ENCODE assay signal across 1 cellular context in genomic region chr17:60381958-60382357, GRCh38.
TF ChIP-seq lines count a peak whose summit lies in the region.

No MANE protein-coding gene starts in this region.

TF ChIP-seq in K562, 482 proteins besides CTCF, POLR2A, EP300 and RAD21 (continued from another document and continues in another):
- no peak for TF ChIP-seq CHAMP1 (IDR thresholded peaks at IDR 0.05)
- TF ChIP-seq CBFA2T3 (IDR thresholded peaks at IDR 0.05), result peak; percentile 64
- no peak for TF ChIP-seq TSHZ1 (CRISPR knock-in tag; IDR thresholded peaks at IDR 0.05)
- TF ChIP-seq PHF20 (IDR thresholded peaks at IDR 0.05; ENCODE audit: partially characterized antibody), result no peak
- 0 out of 2 replicates have a peak, but pooled peaks have one; percentile 32 for TF ChIP-seq SMARCE1 (IDR thresholded peaks at IDR 0.05)
- TF ChIP-seq CEBPZ (IDR thresholded peaks at IDR 0.05; ENCODE audit: borderline replicate concordance, low read depth, low read length), result no peak
- no peak for TF ChIP-seq HINFP (tag; conservative IDR thresholded peaks at IDR 0.05; ENCODE audit: low read depth)
- TF ChIP-seq ZNF318 (IDR thresholded peaks at IDR 0.05; ENCODE audit: borderline replicate concordance in 1 of 2, low read depth in 1 of 2), result no peak
- TF ChIP-seq ZBED1 (IDR thresholded peaks at IDR 0.05), result no peak
- TF ChIP-seq MTA2 (IDR thresholded peaks at IDR 0.05; ENCODE audit: low read depth), result no peak
- peak in 1 of 3 experiments; percentile 87; a peak in 2 of 6 replicates for TF ChIP-seq ZBTB11 (CRISPR knock-in tag; IDR thresholded peaks at IDR 0.05)
- no peak for TF ChIP-seq TFAP4 (CRISPR knock-in tag; IDR thresholded peaks at IDR 0.05; ENCODE audit: borderline replicate concordance)
- TF ChIP-seq ZNF23 (CRISPR knock-in tag; IDR thresholded peaks at IDR 0.05), result no peak
- TF ChIP-seq ZNF449 (CRISPR knock-in tag; IDR thresholded peaks at IDR 0.05), result no peak
- peak; percentile 40; the same call in 1 of the 2 replicates for TF ChIP-seq TCF3 (CRISPR knock-in tag; IDR thresholded peaks at IDR 0.05)
- TF ChIP-seq DNMT1 (IDR thresholded peaks at IDR 0.05), result no peak
- no peak for TF ChIP-seq NFE2 (IDR thresholded peaks at IDR 0.05; ENCODE audit: low read depth)
- TF ChIP-seq POLR2B (IDR thresholded peaks at IDR 0.05; ENCODE audit: low read depth, partially characterized antibody), result no peak
- no peak for TF ChIP-seq SRSF1 (IDR thresholded peaks at IDR 0.05; ENCODE audit: low read depth, low read length)
- no peak for TF ChIP-seq SAFB2 (IDR thresholded peaks at IDR 0.05; ENCODE audit: borderline replicate concordance, low read depth, low read length, severe bottlenecking)
- no peak for TF ChIP-seq RFX5 (IDR thresholded peaks at IDR 0.05; ENCODE audit: low read depth, low read length)
- no peak for TF ChIP-seq PCBP1 (IDR thresholded peaks at IDR 0.05; ENCODE audit: low read depth, low read length, poor library complexity, severe bottlenecking)
- TF ChIP-seq MCM3 (IDR thresholded peaks at IDR 0.05), result no peak
- no peak for TF ChIP-seq RBM39 (optimal IDR thresholded peaks at IDR 0.05; ENCODE audit: low read depth, low read length)
- no peak for TF ChIP-seq MBD2 (IDR thresholded peaks at IDR 0.05; ENCODE audit: borderline replicate concordance, low read depth)
- no peak for TF ChIP-seq BACH1 (tag; IDR thresholded peaks at IDR 0.05)
- TF ChIP-seq HNRNPK (IDR thresholded peaks at IDR 0.05; ENCODE audit: low read depth, low read length, poor library complexity, severe bottlenecking), result no peak
- no peak for TF ChIP-seq IFI16 (CRISPR knock-in tag; IDR thresholded peaks at IDR 0.05)
